Comparison of ENCODE assay signal across 8 cellular contexts in the genomic region with DNA sequence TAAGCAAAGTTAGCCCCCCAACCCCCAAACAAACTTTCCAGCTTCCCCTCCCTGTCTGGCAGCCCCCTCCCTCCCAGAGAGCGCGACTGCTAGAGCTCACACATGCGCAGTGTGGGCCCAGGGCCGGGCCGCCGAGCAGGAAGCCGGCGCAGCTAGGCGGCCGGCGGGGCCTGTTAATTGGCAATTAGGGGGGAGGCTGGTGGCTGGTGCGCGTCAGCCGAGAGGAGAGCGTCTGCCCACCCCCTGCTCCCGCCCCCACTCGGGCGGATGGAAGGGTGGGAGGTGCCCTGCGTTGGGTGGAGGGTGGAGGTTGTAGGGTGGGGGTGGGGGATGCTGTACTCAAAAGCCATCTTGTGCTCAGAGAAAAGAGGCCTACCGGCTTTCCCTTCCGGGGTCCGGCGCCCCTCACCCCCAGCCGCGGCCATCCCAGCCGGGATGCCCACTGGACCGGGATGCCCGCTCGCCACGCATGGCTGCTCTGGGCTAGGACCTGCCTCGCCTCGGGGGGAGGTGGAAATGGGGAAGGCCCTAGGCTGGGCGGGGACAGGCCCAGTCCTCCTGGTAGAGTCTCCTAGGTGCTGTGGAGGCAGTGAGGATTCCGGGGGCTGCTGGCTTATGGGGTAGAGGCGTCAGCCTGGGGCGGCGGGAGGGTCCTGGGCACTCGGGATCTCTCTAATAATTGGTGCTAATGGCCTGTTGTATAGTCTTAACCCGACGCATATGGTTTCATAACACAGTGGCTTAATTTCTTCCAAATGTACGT. TPM values are rescaled to one million over a fixed set of nuclear protein-coding genes. Genes with fewer than 3 reads are reported as not detected.
DNase-seq lines count a peak whose midpoint lies in the region; ATAC-seq, FAIRE-seq and TF ChIP-seq lines count a peak whose summit lies in the region.

No MANE protein-coding gene starts in this region.

- H3K27me3 ChIP-seq in HUES6 (ENCODE audit: control insufficient read depth, insufficient read depth, low read length) (peaks cover 100% of the 10 kb centered on the region), PC-3 (ENCODE audit: low read length) (no peaks in the 10 kb centered on the region), foreskin keratinocyte (no peaks in the 10 kb centered on the region), neuronal stem cell (ENCODE audit: control insufficient read depth in 3 of 3, insufficient read depth in 3 of 3, low read depth in 1 of 3, low read length in 3 of 3) (peaks cover 63 to 98% (median 98%) of the 10 kb centered on the region in 3 experiments)

- H3K4ac ChIP-seq in neuronal stem cell (ENCODE audit: low read length), result no peak overlapping the region

- H4K20me1 ChIP-seq in PC-3 (ENCODE audit: low read length), result no peaks in the 10 kb centered on the region

- H3K9me2 ChIP-seq in PC-3 (replicated peaks; ENCODE audit: low read length), result no peaks in the 10 kb centered on the region

- H3K79me2 ChIP-seq in PC-3 (ENCODE audit: low read length), result peaks cover 59% of the 10 kb centered on the region

- TSS peak; percentile 73 for BruUV-seq in PC-3 (replicated peaks; lab: Mats Ljungman, UMichigan)

- peaks cover 21% of the 10 kb centered on the region for H3K4me1 Mint-ChIP-seq in activated T-helper 1 cell treated with anti-CD3 and anti-CD28 coated beads, Interleukin-12 subunit alpha, Interleukin-12 subunit beta, Interleukin-2, Interleukin-4 antibody, amounts not matched to agents 30 ng/mL and 10 ng/mL and 1 ng/mL, durations not matched to agents 14 hours and 24 hours and 36 hours (ENCODE audit: low read depth)

- H2AFZ ChIP-seq in PC-3 (ENCODE audit: low read length) (peak overlapping the region; percentile 87), neuronal stem cell (ENCODE audit: low read length) (peak overlapping the region; percentile 96)

- FAIRE-seq in D721Med (lab: Jason Lieb, UNC), result no peak

- peak overlapping the region; percentile 82 for H3K4me3 Mint-ChIP-seq in activated T-helper 1 cell treated with anti-CD3 and anti-CD28 coated beads, Interleukin-12 subunit alpha, Interleukin-12 subunit beta, Interleukin-2, Interleukin-4 antibody, amounts not matched to agents 30 ng/mL and 10 ng/mL and 1 ng/mL, durations not matched to agents 14 hours and 24 hours and 36 hours

- H3K4me2 ChIP-seq in PC-3 (ENCODE audit: low read length) (peak overlapping the region; percentile 100), neuronal stem cell (ENCODE audit: insufficient read depth, low read length, poor library complexity, severe bottlenecking) (peak overlapping the region; percentile 32)

- H3K9ac ChIP-seq in HUES6 (ENCODE audit: low read length), result peak overlapping the region; percentile 90
- H3K9ac ChIP-seq in PC-3 (ENCODE audit: low read length), result peak overlapping the region; percentile 89
- H3K9ac ChIP-seq in neuronal stem cell (ENCODE audit: low read depth, low read length, poor library complexity), result no peak overlapping the region

- H3K14ac ChIP-seq in neuronal stem cell (ENCODE audit: low read length), result no peak overlapping the region

- H3K79me1 ChIP-seq in neuronal stem cell (ENCODE audit: low read depth, low read length), result no peaks in the 10 kb centered on the region

- no peak overlapping the region for H4K91ac ChIP-seq in neuronal stem cell (ENCODE audit: low read depth, low read length, poor library complexity)

- H3K4me1 ChIP-seq in HUES6 (ENCODE audit: control insufficient read depth, insufficient read depth, low read length), result peaks cover 24% of the 10 kb centered on the region
- peaks cover 20% of the 10 kb centered on the region for H3K4me1 ChIP-seq in PC-3 (ENCODE audit: insufficient read depth, low read length)
- peaks cover 20% of the 10 kb centered on the region for H3K4me1 ChIP-seq in foreskin keratinocyte
- peaks cover 0 to 6% of the 10 kb centered on the region in 2 donors for H3K4me1 ChIP-seq in neuronal stem cell (ENCODE audit: control insufficient read depth in 2 of 2, insufficient read depth in 1 of 2, low read depth in 1 of 2, low read length in 2 of 2)

- peak overlapping the region; percentile 61 for H3K4me3 ChIP-seq in HUES6 (ENCODE audit: low read depth, low read length)
- H3K4me3 ChIP-seq in PC-3 (ENCODE audit: low read length), result peak overlapping the region; percentile 96
- H3K4me3 ChIP-seq in neuronal stem cell (ENCODE audit: low read length in 2 of 2), result peak overlapping the region; percentile 48 to 66

- no peak for TF ChIP-seq CTCF in D721Med (IDR thresholded peaks at IDR 0.05; ENCODE audit: insufficient read depth, missing control alignments)
- TF ChIP-seq CTCF in PC-3 (conservative IDR thresholded peaks at IDR 0.05; ENCODE audit: low read depth, low read length), result no peak
- no peak for TF ChIP-seq CTCF in foreskin keratinocyte (conservative IDR thresholded peaks at IDR 0.05)

- H3K36me3 Mint-ChIP-seq in activated T-helper 1 cell treated with anti-CD3 and anti-CD28 coated beads, Interleukin-12 subunit alpha, Interleukin-12 subunit beta, Interleukin-2, Interleukin-4 antibody, amounts not matched to agents 30 ng/mL and 10 ng/mL and 1 ng/mL, durations not matched to agents 14 hours and 24 hours and 36 hours (ENCODE audit: low read depth), result no peaks in the 10 kb centered on the region

- no CpG with 5 or more reads among the region's 41 CpGs for WGBS in neuronal stem cell (ENCODE audit: extremely low coverage in 2 of 2, insufficient read length in 2 of 2, insufficient replicate concordance in 1 of 2), 2 donors

- ATAC-seq in GM21381 (IDR thresholded peaks at IDR 0.05; ENCODE audit: unreplicated experiment) (peak; percentile 70), PC-3 (peak; percentile 73), foreskin keratinocyte (peak; percentile 60)

- CTCF ChIA-PET in PC-3 (lab: Charles Lee), result interaction anchor here (0.7 to 1.9 kb wide), 5 partner anchors 9 to 176 kb away, joined by 3 to 23 read pairs (median 16); a partner anchor contains a TSS

- H3K27ac Mint-ChIP-seq in activated T-helper 1 cell treated with anti-CD3 and anti-CD28 coated beads, Interleukin-12 subunit alpha, Interleukin-12 subunit beta, Interleukin-2, Interleukin-4 antibody, amounts not matched to agents 30 ng/mL and 10 ng/mL and 1 ng/mL, durations not matched to agents 14 hours and 24 hours and 36 hours, result peak overlapping the region; percentile 67

- H3K18ac ChIP-seq in neuronal stem cell (ENCODE audit: low read length), result no peak overlapping the region

- no peaks in the 10 kb centered on the region for H3K9me3 Mint-ChIP-seq in activated T-helper 1 cell treated with anti-CD3 and anti-CD28 coated beads, Interleukin-12 subunit alpha, Interleukin-12 subunit beta, Interleukin-2, Interleukin-4 antibody, amounts not matched to agents 30 ng/mL and 10 ng/mL and 1 ng/mL, durations not matched to agents 14 hours and 24 hours and 36 hours

- H3K9me3 ChIP-seq in HUES6 (ENCODE audit: control insufficient read depth, insufficient read depth, low read depth, low read length) (no peaks in the 10 kb centered on the region), PC-3 (ENCODE audit: low read length) (no peaks in the 10 kb centered on the region), neuronal stem cell (replicated peaks in 1 of 2; ENCODE audit: control insufficient read depth in 2 of 2, insufficient read depth in 1 of 2, low read depth in 1 of 2, low read length in 2 of 2) (peaks cover 0 to 5% of the 10 kb centered on the region in 2 donors)

- H4K8ac ChIP-seq in neuronal stem cell (ENCODE audit: low read depth, low read length), result no peak overlapping the region

- peak overlapping the region; percentile 62 for H3K23ac ChIP-seq in neuronal stem cell (ENCODE audit: low read depth, low read length, poor library complexity)

- intact Hi-C loops in PC-3 (cut with micrococcal nuclease), result no loop called here
- intact Hi-C loops in activated T-helper 1 cell treated with anti-CD3 and anti-CD28 coated beads, Interleukin-12 subunit alpha, Interleukin-12 subunit beta, Interleukin-2, Interleukin-4 antibody, amounts not matched to agents 30 ng/mL and 10 ng/mL and 1 ng/mL, durations not matched to agents 14 hours and 24 hours and 36 hours (cut with micrococcal nuclease), result loop anchor here (1.0 to 2.0 kb wide), 3 partner anchors 8 to 15 kb away; a partner anchor contains a TSS

- DNase-seq in D721Med (ENCODE audit: insufficient read length, low spot score) (peak; percentile 92), PC-3 (peak; percentile 86), foreskin keratinocyte (peak; percentile 83 to 89), neuronal stem cell (ENCODE audit: low spot score) (no peak), superior temporal gyrus (ENCODE audit: extremely low spot score) (peak; percentile 17)
- DNase-seq in activated T-helper 1 cell treated with anti-CD3 and anti-CD28 coated beads, Interleukin-12 subunit alpha, Interleukin-12 subunit beta, Interleukin-2, Interleukin-4 antibody, amounts not matched to agents 30 ng/mL and 10 ng/mL and 1 ng/mL, durations not matched to agents 14 hours and 24 hours and 36 hours (ENCODE audit: low spot score), result peak; percentile 62

- H3K27ac ChIP-seq in HUES6 (ENCODE audit: low read depth, low read length), result peak overlapping the region; percentile 4; the same call in 1 of the 2 replicates
- peak overlapping the region; percentile 38 for H3K27ac ChIP-seq in PC-3 (ENCODE audit: low read length)
- H3K27ac ChIP-seq in foreskin keratinocyte, result peak overlapping the region; percentile 98
- H3K27ac ChIP-seq in neuronal stem cell (replicated peaks; ENCODE audit: low read length), result no peak overlapping the region

- no peak overlapping the region for H2BK15ac ChIP-seq in neuronal stem cell (ENCODE audit: low read length)

- peak overlapping the region; percentile 34 for H2AK5ac ChIP-seq in neuronal stem cell (ENCODE audit: low read depth, low read length)

- POLR2A ChIA-PET in PC-3 (lab: Charles Lee; ENCODE audit: unreplicated experiment), result interaction anchor here (0.5 to 1.6 kb wide), 5 partner anchors 14 to 262 kb away, joined by 3 to 11 read pairs (median 4); a partner anchor contains a TSS

- no peak overlapping the region for H2BK5ac ChIP-seq in neuronal stem cell (ENCODE audit: low read length)

- H2BK120ac ChIP-seq in neuronal stem cell (ENCODE audit: low read depth, low read length), result no peak overlapping the region

- peaks cover 71% of the 10 kb centered on the region for H3K27me3 Mint-ChIP-seq in activated T-helper 1 cell treated with anti-CD3 and anti-CD28 coated beads, Interleukin-12 subunit alpha, Interleukin-12 subunit beta, Interleukin-2, Interleukin-4 antibody, amounts not matched to agents 30 ng/mL and 10 ng/mL and 1 ng/mL, durations not matched to agents 14 hours and 24 hours and 36 hours (ENCODE audit: insufficient read depth)

- no peaks in the 10 kb centered on the region for H3K36me3 ChIP-seq in HUES6 (ENCODE audit: control insufficient read depth, insufficient read depth, low read length)
- no peaks in the 10 kb centered on the region for H3K36me3 ChIP-seq in PC-3 (ENCODE audit: low read depth, low read length)
- no peaks in the 10 kb centered on the region for H3K36me3 ChIP-seq in neuronal stem cell (replicated peaks in 1 of 2; ENCODE audit: control insufficient read depth in 2 of 2, insufficient read depth in 2 of 2, low read length in 2 of 2)

- H3F3A ChIP-seq in PC-3 (ENCODE audit: low read length, unreplicated experiment), result no peaks in the 10 kb centered on the region

- H2BK12ac ChIP-seq in neuronal stem cell (ENCODE audit: low read length), result no peak overlapping the region

RNA-seq across cellular contexts. Expression of a gene that starts 9.2 kb away (rescaled TPM):
- 1.1 and 2.4 TPM in 2 replicates for total RNA-seq in PC-3 (2014; rRNA removed)
- total RNA-seq in activated T-helper 1 cell treated with anti-CD3 and anti-CD28 coated beads, Interleukin-12 subunit alpha, Interleukin-12 subunit beta, Interleukin-2, Interleukin-4 antibody, amounts not matched to agents 30 ng/mL and 10 ng/mL and 1 ng/mL, durations not matched to agents 14 hours and 24 hours and 36 hours, result not detected in 2 replicates
- total RNA-seq in foreskin keratinocyte, result 1.3 and 2.0 TPM in 2 replicates
- polyA plus RNA-seq in foreskin keratinocyte, result 1.2 and 2.0 TPM in 2 replicates
- polyA plus RNA-seq in neuronal stem cell (2013, experiment 1 of 2), result not detected
- polyA plus RNA-seq in neuronal stem cell (2013, experiment 2 of 2), result not detected

RNA-seq across cellular contexts. Expression of a gene that starts 10.2 kb away (rescaled TPM):
- total RNA-seq in PC-3 (2014; rRNA removed), result 2.8 and 5.3 TPM in 2 replicates
- not detected in 2 replicates for total RNA-seq in activated T-helper 1 cell treated with anti-CD3 and anti-CD28 coated beads, Interleukin-12 subunit alpha, Interleukin-12 subunit beta, Interleukin-2, Interleukin-4 antibody, amounts not matched to agents 30 ng/mL and 10 ng/mL and 1 ng/mL, durations not matched to agents 14 hours and 24 hours and 36 hours
- total RNA-seq in foreskin keratinocyte, result 3.9 and 4.3 TPM in 2 replicates
- 6.1 and 6.4 TPM in 2 replicates for polyA plus RNA-seq in foreskin keratinocyte
- polyA plus RNA-seq in neuronal stem cell (2013, experiment 1 of 2), result not detected
- not detected for polyA plus RNA-seq in neuronal stem cell (2013, experiment 2 of 2)

RNA-seq across cellular contexts. Expression of a gene that starts 14.8 kb away (rescaled TPM):
- total RNA-seq in PC-3 (2014; rRNA removed) (0.26 and 0.29 TPM in 2 replicates), foreskin keratinocyte (0.67 and 0.85 TPM in 2 replicates)
- not detected in 2 replicates for total RNA-seq in activated T-helper 1 cell treated with anti-CD3 and anti-CD28 coated beads, Interleukin-12 subunit alpha, Interleukin-12 subunit beta, Interleukin-2, Interleukin-4 antibody, amounts not matched to agents 30 ng/mL and 10 ng/mL and 1 ng/mL, durations not matched to agents 14 hours and 24 hours and 36 hours
- 0.75 and 0.93 TPM in 2 replicates for polyA plus RNA-seq in foreskin keratinocyte
- polyA plus RNA-seq in neuronal stem cell (2013, experiment 1 of 2), result not detected
- polyA plus RNA-seq in neuronal stem cell (2013, experiment 2 of 2), result not detected

RNA-seq across cellular contexts. Expression of a gene that starts 18.1 kb away (rescaled TPM):
- total RNA-seq in PC-3 (2014; rRNA removed) (1.5 and 1.8 TPM in 2 replicates), foreskin keratinocyte (4.3 and 5.5 TPM in 2 replicates)
- not detected in 2 replicates for total RNA-seq in activated T-helper 1 cell treated with anti-CD3 and anti-CD28 coated beads, Interleukin-12 subunit alpha, Interleukin-12 subunit beta, Interleukin-2, Interleukin-4 antibody, amounts not matched to agents 30 ng/mL and 10 ng/mL and 1 ng/mL, durations not matched to agents 14 hours and 24 hours and 36 hours
- 7.0 and 9.0 TPM in 2 replicates for polyA plus RNA-seq in foreskin keratinocyte
- not detected for polyA plus RNA-seq in neuronal stem cell (2013, experiment 1 of 2)
- polyA plus RNA-seq in neuronal stem cell (2013, experiment 2 of 2), result not detected

RNA-seq across cellular contexts. Expression of a gene that starts 33.1 kb away (rescaled TPM):
- total RNA-seq in PC-3 (2014; rRNA removed) (0.69 and 2.9 TPM in 2 replicates), foreskin keratinocyte (19.6 and 23.0 TPM in 2 replicates)
- not detected in 2 replicates for total RNA-seq in activated T-helper 1 cell treated with anti-CD3 and anti-CD28 coated beads, Interleukin-12 subunit alpha, Interleukin-12 subunit beta, Interleukin-2, Interleukin-4 antibody, amounts not matched to agents 30 ng/mL and 10 ng/mL and 1 ng/mL, durations not matched to agents 14 hours and 24 hours and 36 hours
- polyA plus RNA-seq in foreskin keratinocyte, result 31.8 and 32.0 TPM in 2 replicates
- polyA plus RNA-seq in neuronal stem cell (2013, experiment 1 of 2), result not detected
- not detected for polyA plus RNA-seq in neuronal stem cell (2013, experiment 2 of 2)
